ENCODE assay signal across 8 cellular contexts in the genomic region with DNA sequence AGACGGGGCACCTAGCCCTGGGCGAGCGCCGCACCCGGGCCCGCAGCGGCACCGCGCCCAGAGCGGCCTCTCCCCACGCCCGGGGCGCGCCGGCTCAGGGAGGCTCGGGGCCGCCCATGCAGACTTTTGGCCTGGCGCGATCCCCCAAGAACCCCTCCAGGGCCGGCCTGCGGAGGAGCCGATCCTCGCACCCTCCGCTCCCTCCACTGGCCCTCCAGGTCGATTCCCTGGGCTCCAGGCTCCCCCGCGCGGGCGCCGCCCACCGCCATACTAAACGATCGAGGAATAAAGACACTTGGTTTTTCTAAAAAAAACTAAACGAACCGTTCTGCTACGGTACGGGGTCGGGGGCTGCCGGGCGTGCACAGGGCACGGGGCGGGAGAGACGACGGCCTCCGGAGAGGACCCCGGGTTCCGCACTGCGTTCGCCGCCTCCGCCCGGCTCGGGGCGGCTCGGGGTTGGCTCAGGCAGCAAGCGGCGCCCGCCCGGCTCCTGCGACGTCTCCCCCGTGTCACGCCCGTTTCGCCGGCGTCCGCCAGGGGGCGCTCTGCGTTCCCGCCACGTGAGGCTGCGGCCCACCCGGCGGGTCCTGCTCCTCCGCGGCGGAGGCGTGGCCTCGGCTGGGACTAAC. TPM values are rescaled to one million over a fixed set of nuclear protein-coding genes. Genes with fewer than 3 reads are reported as not detected.
DNase-seq lines count a peak whose midpoint lies in the region; ATAC-seq and TF ChIP-seq lines count a peak whose summit lies in the region.

No MANE protein-coding gene starts in this region.

- peak; percentile 91 for ATAC-seq in stimulated activated naive CD8-positive, alpha-beta T cell treated with anti-CD3 and anti-CD28 coated beads, Interleukin-15, Interleukin-2, amounts not matched to agents 100 U/mL and 50 U/mL, for 24 hours

- H3K9me3 Mint-ChIP-seq in nephron: no peaks in the 10 kb centered on the region

- H3K4me3 ChIP-seq in fibroblast of pulmonary artery (replicated peaks; ENCODE audit: low read depth, low read length): peak overlapping the region; percentile 45

- H3K27ac Mint-ChIP-seq in nephron: peak overlapping the region in 1 of 3 experiments; percentile 67

- DNase-seq in ELR (ENCODE audit: low read depth) (peak; percentile 88), H4 (ENCODE audit: low spot score) (peak; percentile 67), RWPE1 (ENCODE audit: low spot score) (peak; percentile 97), fibroblast of pulmonary artery (ENCODE audit: low read depth) (peak; percentile 91)
- DNase-seq in activated T-helper 9 cell treated with anti-CD3 and anti-CD28 coated beads, Interleukin-2, amount 50 U/mL, for 16 hours (ENCODE audit: low read depth): peak; percentile 99
- DNase-seq in stimulated activated naive CD8-positive, alpha-beta T cell treated with anti-CD3 and anti-CD28 coated beads, Interleukin-15, Interleukin-2, amounts not matched to agents 100 U/mL and 50 U/mL, for 24 hours: peak; percentile 99

- H3K4me3 Mint-ChIP-seq in nephron: peak overlapping the region; percentile 84 to 87 (median 86)

- POLR2A ChIA-PET in RWPE1 (lab: Yijun Ruan, JAX; ENCODE audit: low non-redundant PET): interaction anchor here (0.8 to 1.0 kb wide), 2 partner anchors 10 to 36 kb away, joined by 3 to 4 read pairs; no protein-coding TSS in a partner anchor

- H3K36me3 Mint-ChIP-seq in nephron (ENCODE audit: low read depth): peaks cover 4% of the 10 kb centered on the region

- TF ChIP-seq CTCF in LNCAP (IDR thresholded peaks at IDR 0.05) (peak; percentile 76), RWPE1 (conservative IDR thresholded peaks at IDR 0.05; ENCODE audit: low read depth) (peak; percentile 87), fibroblast of pulmonary artery (IDR thresholded peaks at IDR 0.05; ENCODE audit: low read length, missing control alignments) (peak; percentile 32), nephron (IDR thresholded peaks at IDR 0.05; ENCODE audit: unreplicated experiment in 3 of 3) (peak; percentile 93 to 95 (median 93))

- H3K27ac ChIP-seq in RWPE1: peak overlapping the region; percentile 83

- H3K27me3 Mint-ChIP-seq in nephron (ENCODE audit: low read depth): peaks cover 15% of the 10 kb centered on the region

- CTCF ChIA-PET in RWPE1 (lab: Yijun Ruan, JAX): interaction anchor here (0.6 to 1.8 kb wide), 7 partner anchors 9 to 177 kb away, joined by 3 to 8 read pairs (median 3); a partner anchor contains a TSS

- H3K4me1 Mint-ChIP-seq in nephron: peaks cover 39% of the 10 kb centered on the region

RNA-seq across cellular contexts. Expression of a gene that starts 0.4 kb away (rescaled TPM):
- total RNA-seq in H4 (2014; rRNA removed; shearing (Covaris generic)): 0.14 and 0.48 TPM in 2 replicates

RNA-seq across cellular contexts. Expression of a gene that starts 7.8 kb away (rescaled TPM):
- 10.8 and 30.2 TPM in 2 replicates for total RNA-seq in H4 (2014; rRNA removed; shearing (Covaris generic))

RNA-seq across cellular contexts. Expression of a gene that starts 14.8 kb away (rescaled TPM):
- 328 and 330 TPM in 2 replicates for total RNA-seq in H4 (2014; rRNA removed; shearing (Covaris generic))

RNA-seq across cellular contexts. Expression of a gene that starts 32.7 kb away (rescaled TPM):
- 0.31 TPM in 1 of 2 replicates, not detected in the other for total RNA-seq in H4 (2014; rRNA removed; shearing (Covaris generic))

RNA-seq across cellular contexts. Expression of a gene that starts 34.7 kb away (rescaled TPM):
- total RNA-seq in H4 (2014; rRNA removed; shearing (Covaris generic)): 25.2 and 27.8 TPM in 2 replicates

Comparison
In these comparisons a context has a peak if more than half of its experiments do, and no peak if none do; other contexts are left out.
1. Peak in every context shown above with its lines: DNase-seq, ATAC-seq, H3K4me3 ChIP-seq and H3K27ac ChIP-seq.
2. CTCF ChIP-seq: peak in every context shown above with its lines; median percentile 93 in nephron; 87 in RWPE1; 76 in LNCAP; 32 in fibroblast of pulmonary artery.